ENCODE assay signal across 9 cellular contexts in the genomic region with DNA sequence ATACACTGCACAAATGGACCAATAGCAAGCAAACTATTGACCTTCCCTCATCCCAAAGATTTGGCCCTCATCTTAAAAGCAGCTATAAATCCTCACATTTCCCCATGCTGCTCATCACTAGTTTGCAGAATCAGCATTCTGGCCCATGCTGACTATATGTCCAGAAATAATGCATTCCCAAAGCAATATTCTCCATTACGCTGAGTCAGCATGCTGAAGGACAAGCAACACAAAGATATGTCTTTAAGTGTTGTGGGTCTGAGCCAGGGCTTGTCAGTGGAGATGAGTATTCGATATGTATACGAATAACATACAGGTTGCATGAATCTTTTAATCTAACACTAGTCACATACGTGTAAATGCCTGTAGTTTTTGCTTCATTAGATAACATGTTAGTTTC.
"Had no signal": no experiment of that assay in that cellular context is flagged by ENCODE, and none has a peak within 500 bp of the region (broad histone marks: within the 10 kb centered on the region; RNA-seq: fewer than 3 reads in every experiment).

No MANE protein-coding gene starts in this region.

- H3K4me2 ChIP-seq: GM23338 had no signal

- H3K4me3 ChIP-seq: GM23338, HAP-1 had no signal

- H3K36me3 Mint-ChIP-seq: IgD-negative memory B cell had no signal

- H3K9me3 Mint-ChIP-seq: GM23338 had no signal

- H3K36me3 ChIP-seq: HAP-1 had no signal

- H3K27ac ChIP-seq: HL-60 had no signal

- H3K4me3 Mint-ChIP-seq: GM23338, HFFc6, IgD-negative memory B cell had no signal

- H2AFZ ChIP-seq: GM23338 had no signal

- H3K27me3 Mint-ChIP-seq: IgD-negative memory B cell had no signal

- H3K27ac Mint-ChIP-seq: GM23338, HFFc6, IgD-negative memory B cell had no signal

- H3K9me3 ChIP-seq: HAP-1 had no signal

- ATAC-seq: GM23338, HCT116 had no signal

- DNase-seq: H7, HFFc6, Kasumi-1, KG1 had no signal

- H3K4me1 Mint-ChIP-seq: GM23338, IgD-negative memory B cell had no signal
